ENCODE assay signal across 1 cellular context in genomic region chr12:109295764-109296425, GRCh38.
TF ChIP-seq lines count a peak whose summit lies in the region.

No MANE protein-coding gene starts in this region.

TF ChIP-seq in HepG2, 621 proteins besides CTCF, POLR2A, EP300 and RAD21 (continued from another document):
- TF ChIP-seq ZGPAT (CRISPR knock-in tag; IDR thresholded peaks at IDR 0.05) (no peak), TBL1XR1 (IDR thresholded peaks at IDR 0.05; ENCODE audit: borderline replicate concordance, low read length, partially characterized antibody) (no peak), MED8 (CRISPR knock-in tag; IDR thresholded peaks at IDR 0.05; ENCODE audit: insufficient replicate concordance) (no peak)
